ENCODE assay signal across 9 cellular contexts in genomic region chr3:17179381-17180205, GRCh38.
DNase-seq lines count a peak whose midpoint lies in the region; ATAC-seq and TF ChIP-seq lines count a peak whose summit lies in the region.
"Had no signal": no experiment of that assay in that cellular context is flagged by ENCODE, and none has a peak within 500 bp of the region (broad histone marks: within the 10 kb centered on the region; RNA-seq: fewer than 3 reads in every experiment).

No MANE protein-coding gene starts in this region.

- peak overlapping the region; percentile 33 for H3K9ac ChIP-seq in smooth muscle cell (ENCODE audit: low read depth)

- H3K27me3 Mint-ChIP-seq in activated CD4-positive, alpha-beta T cell treated with anti-CD3 and anti-CD28 coated beads, Interleukin-2, amount 10 ng/mL, durations not matched to agents 24 days and 14 days, result peaks cover 1% of the 10 kb centered on the region
- no peaks in the 10 kb centered on the region for H3K27me3 Mint-ChIP-seq in activated B cell treated with CpG ODN at 0.5 μM for 24 hours
- H3K27me3 Mint-ChIP-seq in activated T-helper 17 cell treated with anti-CD3 and anti-CD28 coated beads, Interleukin-2, amount 50 U/mL, for 72 hours, result no peaks in the 10 kb centered on the region

- peaks cover 27% of the 10 kb centered on the region for H3K4me1 Mint-ChIP-seq in activated CD4-positive, alpha-beta T cell treated with anti-CD3 and anti-CD28 coated beads, Interleukin-2, amount 10 ng/mL, durations not matched to agents 24 days and 14 days
- peaks cover 30% of the 10 kb centered on the region for H3K4me1 Mint-ChIP-seq in activated B cell treated with CpG ODN at 0.5 μM for 24 hours
- H3K4me1 Mint-ChIP-seq in activated T-helper 17 cell treated with anti-CD3 and anti-CD28 coated beads, Interleukin-2, amount 50 U/mL, for 72 hours, result peaks cover 15% of the 10 kb centered on the region

- no peaks in the 10 kb centered on the region for H3K79me2 ChIP-seq in smooth muscle cell (ENCODE audit: low read depth)

- H3K27me3 ChIP-seq in smooth muscle cell (ENCODE audit: low read depth) (no peaks in the 10 kb centered on the region), uterus (no peaks in the 10 kb centered on the region)

- H3K4me2 ChIP-seq in smooth muscle cell, result no peak overlapping the region

- no peak for TF ChIP-seq POLR2A in uterus (IDR thresholded peaks at IDR 0.05)

- DNase-seq in activated CD4-positive, alpha-beta T cell treated with anti-CD3 and anti-CD28 coated beads, Interleukin-2, amount 10 ng/mL, durations not matched to agents 24 days and 14 days, result peak; percentile 50
- DNase-seq in activated CD4-positive, alpha-beta T cell treated with anti-CD3 and anti-CD28 coated beads for 48 hours, result no peak
- DNase-seq in activated B cell treated with CpG ODN at 0.5 μM for 24 hours, result no peak
- DNase-seq in smooth muscle cell (lab: John Stamatoyannopoulos, UW; ENCODE audit: unreplicated experiment), result no peak
- no peak for DNase-seq in uterus
- no peak for DNase-seq in DMS79 (lab: John Stamatoyannopoulos, UW)

- TF ChIP-seq CTCF in activated B cell treated with CpG ODN at 0.5 μM for 24 hours (IDR thresholded peaks at IDR 0.05) (no peak), smooth muscle cell (IDR thresholded peaks at IDR 0.05; ENCODE audit: borderline replicate concordance, insufficient read depth, poor library complexity, severe bottlenecking) (no peak), uterus (IDR thresholded peaks at IDR 0.05) (no peak)

- peaks cover 15% of the 10 kb centered on the region for H3K36me3 Mint-ChIP-seq in activated CD4-positive, alpha-beta T cell treated with anti-CD3 and anti-CD28 coated beads, Interleukin-2, amount 10 ng/mL, durations not matched to agents 24 days and 14 days (ENCODE audit: low read depth)
- H3K36me3 Mint-ChIP-seq in activated B cell treated with CpG ODN at 0.5 μM for 24 hours (ENCODE audit: low read depth), result peaks cover 64% of the 10 kb centered on the region
- peaks cover 28% of the 10 kb centered on the region for H3K36me3 Mint-ChIP-seq in activated T-helper 17 cell treated with anti-CD3 and anti-CD28 coated beads, Interleukin-2, amount 50 U/mL, for 72 hours (ENCODE audit: low read depth)

- peaks cover 16% of the 10 kb centered on the region for H3K4me1 ChIP-seq in smooth muscle cell (ENCODE audit: low read depth)
- H3K4me1 ChIP-seq in uterus, result no peaks in the 10 kb centered on the region

- no peak overlapping the region for H3K4me3 Mint-ChIP-seq in activated CD4-positive, alpha-beta T cell treated with anti-CD3 and anti-CD28 coated beads, Interleukin-2, amount 10 ng/mL, durations not matched to agents 24 days and 14 days
- no peak overlapping the region for H3K4me3 Mint-ChIP-seq in activated B cell treated with CpG ODN at 0.5 μM for 24 hours
- H3K4me3 Mint-ChIP-seq in activated T-helper 17 cell treated with anti-CD3 and anti-CD28 coated beads, Interleukin-2, amount 50 U/mL, for 72 hours, result no peak overlapping the region

- H3K4me3 ChIP-seq in smooth muscle cell, result no peak overlapping the region
- no peak overlapping the region for H3K4me3 ChIP-seq in uterus
- H3K4me3 ChIP-seq: skin epidermis had no signal

- H3F3A ChIP-seq in smooth muscle cell (ENCODE audit: low read depth), result peaks cover 9% of the 10 kb centered on the region

- WGBS in smooth muscle cell (ENCODE audit: low lambda C conversion rate), result 71% methylated on average over 7 of the region's 7 CpGs

- CTCF ChIA-PET in activated B cell treated with CpG ODN at 0.5 μM for 24 hours (lab: Charles Lee), result no interaction called here

- H3K27ac ChIP-seq in smooth muscle cell (ENCODE audit: low read depth) (no peak overlapping the region), uterus (no peak overlapping the region)
- H3K27ac ChIP-seq: skin epidermis had no signal

- H3K27ac Mint-ChIP-seq in activated CD4-positive, alpha-beta T cell treated with anti-CD3 and anti-CD28 coated beads, Interleukin-2, amount 10 ng/mL, durations not matched to agents 24 days and 14 days, result no peak overlapping the region
- peak overlapping the region; percentile 15 for H3K27ac Mint-ChIP-seq in activated B cell treated with CpG ODN at 0.5 μM for 24 hours
- no peak overlapping the region for H3K27ac Mint-ChIP-seq in activated T-helper 17 cell treated with anti-CD3 and anti-CD28 coated beads, Interleukin-2, amount 50 U/mL, for 72 hours

- H3K9me3 Mint-ChIP-seq in activated CD4-positive, alpha-beta T cell treated with anti-CD3 and anti-CD28 coated beads, Interleukin-2, amount 10 ng/mL, durations not matched to agents 24 days and 14 days, result peaks cover 7% of the 10 kb centered on the region
- no peaks in the 10 kb centered on the region for H3K9me3 Mint-ChIP-seq in activated B cell treated with CpG ODN at 0.5 μM for 24 hours
- no peaks in the 10 kb centered on the region for H3K9me3 Mint-ChIP-seq in activated T-helper 17 cell treated with anti-CD3 and anti-CD28 coated beads, Interleukin-2, amount 50 U/mL, for 72 hours

- ATAC-seq in HG03175 (IDR thresholded peaks at IDR 0.05; ENCODE audit: unreplicated experiment) (peak; percentile 72), activated B cell treated with CpG ODN at 0.5 μM for 24 hours (ENCODE audit: low read depth) (peak; percentile 65)
- ATAC-seq in activated T-helper 17 cell treated with anti-CD3 and anti-CD28 coated beads, Interleukin-2, amount 50 U/mL, for 72 hours (replicated peaks), result no peak

- H3K36me3 ChIP-seq in smooth muscle cell (ENCODE audit: low read depth) (no peaks in the 10 kb centered on the region), uterus (no peaks in the 10 kb centered on the region)

- H2AFZ ChIP-seq in smooth muscle cell (ENCODE audit: low read depth), result no peak overlapping the region

- no peaks in the 10 kb centered on the region for H3K9me3 ChIP-seq in smooth muscle cell (replicated peaks; ENCODE audit: low read depth)
- no peaks in the 10 kb centered on the region for H3K9me3 ChIP-seq in uterus

- intact Hi-C loops in activated CD4-positive, alpha-beta T cell treated with anti-CD3 and anti-CD28 coated beads, Interleukin-2, amount 10 ng/mL, durations not matched to agents 24 days and 14 days (cut with micrococcal nuclease), result loop anchor here (5.0 kb wide), 3 partner anchors 37 to 337 kb away; no protein-coding TSS in a partner anchor
- intact Hi-C loops in activated B cell treated with CpG ODN at 0.5 μM for 24 hours (cut with micrococcal nuclease), result loop anchor here (2.0 kb wide), 1 partner anchor 15 kb away; no protein-coding TSS in a partner anchor
- intact Hi-C loops in uterus (cut with DNase I; ENCODE audit: low total_unique reads), result no loop called here

- POLR2A ChIA-PET in activated B cell treated with CpG ODN at 0.5 μM for 24 hours (lab: Charles Lee), result interaction anchor here (0.6 kb wide), 1 partner anchor 454 kb away, joined by 3 read pairs; no protein-coding TSS in a partner anchor

- H4K20me1 ChIP-seq in smooth muscle cell (ENCODE audit: low read depth), result no peaks in the 10 kb centered on the region
